In the genomic region with DNA sequence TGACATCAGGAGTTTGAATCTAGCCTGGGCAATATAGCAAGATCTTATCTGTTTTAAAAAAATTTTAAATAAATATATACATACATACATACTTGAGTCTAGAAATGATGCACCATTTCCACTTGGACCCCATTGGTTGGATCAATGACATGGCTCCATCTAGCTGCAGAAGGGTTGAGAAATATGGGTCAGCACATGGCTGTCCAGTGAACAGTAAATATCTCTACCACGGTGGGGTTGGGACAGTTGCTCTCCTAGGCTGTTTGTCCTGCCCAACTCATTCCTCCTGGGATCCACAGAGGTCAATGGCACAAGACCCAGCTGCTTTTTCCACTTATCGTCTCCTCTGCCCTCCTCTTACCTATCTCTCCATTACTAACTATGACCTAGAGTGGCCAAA, we compare ENCODE assay signal across 18 cellular contexts. TPM values are rescaled to one million over a fixed set of nuclear protein-coding genes. Genes with fewer than 3 reads are reported as not detected.
DNase-seq lines count a peak whose midpoint lies in the region; ATAC-seq, FAIRE-seq and TF ChIP-seq lines count a peak whose summit lies in the region.
"Had no signal": no experiment of that assay in that cellular context is flagged by ENCODE, and none has a peak within 500 bp of the region (broad histone marks: within the 10 kb centered on the region; RNA-seq: fewer than 3 reads in every experiment).

No MANE protein-coding gene starts in this region.

- 0 out of 2 replicates have a peak, but pooled peaks have one; percentile 23 for TF ChIP-seq CTCF in HepG2 (CRISPR knock-in tag; IDR thresholded peaks at IDR 0.05)
- no peak for TF ChIP-seq CTCF in right lobe of liver (IDR thresholded peaks at IDR 0.05)
- TF ChIP-seq CTCF in K562 (IDR thresholded peaks at IDR 0.05 in 2 of 3, conservative IDR thresholded peaks at IDR 0.05 in 1 of 3; ENCODE audit: insufficient read depth in 2 of 3, low read depth in 1 of 3, low read length in 3 of 3), result 0 out of 6 replicates have a peak, but pooled peaks of 1 of the 3 experiments have one; percentile 10
- no peak for TF ChIP-seq CTCF in osteoblast (IDR thresholded peaks at IDR 0.05; ENCODE audit: extremely low read depth, low read depth, low read length)

- 47% methylated on average over 2 of the region's 2 CpGs for WGBS in HepG2 (ENCODE audit: low lambda C conversion rate)
- WGBS in right lobe of liver (ENCODE audit: insufficient coverage, low coverage, low lambda C conversion rate, missing lambda C conversion rate), result 66% methylated on average over 2 of the region's 2 CpGs
- WGBS in K562 (ENCODE audit: insufficient coverage, low coverage, missing lambda C conversion rate), result 18% methylated on average over 2 of the region's 2 CpGs

- ATAC-seq in HepG2 (peak; percentile 56), right lobe of liver (no peak), K562 (peak; percentile 49; the same call in 1 of the 3 replicates), GM21423 (IDR thresholded peaks at IDR 0.05; ENCODE audit: unreplicated experiment) (no peak)

- in situ Hi-C loops in HepG2 (cut with HindIII; ENCODE audit: extremely low pct_ligation_motif_present, low pct_unique_long_range_greater_than_20kb) (no loop called here), K562 (cut with MboI) (no loop called here)

- BruUV-seq in HepG2 (replicated peaks; lab: Mats Ljungman, UMichigan) (no TSS peak), K562 (replicated peaks; lab: Mats Ljungman, UMichigan) (no TSS peak)

- H4K20me1 ChIP-seq in HepG2 (ENCODE audit: insufficient read depth, low read length), result no peaks in the 10 kb centered on the region
- H4K20me1 ChIP-seq in K562 (replicated peaks; ENCODE audit: control insufficient read depth, insufficient read depth, low read length), result no peaks in the 10 kb centered on the region
- H4K20me1 ChIP-seq in osteoblast (ENCODE audit: insufficient read depth, low read length), result no peaks in the 10 kb centered on the region
- H4K20me1 ChIP-seq: BLaER1 treated with 17β-estradiol and CSF1 and Interleukin-3, amounts not matched to agents 10 nM and 100 nM had no signal

- H3K4me3 ChIP-seq in HepG2 (replicated peaks in 1 of 3; ENCODE audit: insufficient read depth in 1 of 3, low read depth in 2 of 3, low read length in 3 of 3), result no peak overlapping the region
- H3K4me3 ChIP-seq in right lobe of liver, result no peak overlapping the region
- no peak overlapping the region for H3K4me3 ChIP-seq in K562
- H3K4me3 ChIP-seq in osteoblast (ENCODE audit: insufficient read depth, low read length), result no peak overlapping the region
- H3K4me3 ChIP-seq: BLaER1 treated with 17β-estradiol and CSF1 and Interleukin-3, amounts not matched to agents 10 nM and 100 nM; GM23248 had no signal

- H3K9me3 ChIP-seq in HepG2 (ENCODE audit: low read length), result no peaks in the 10 kb centered on the region
- no peaks in the 10 kb centered on the region for H3K9me3 ChIP-seq in right lobe of liver
- no peaks in the 10 kb centered on the region for H3K9me3 ChIP-seq in K562 (replicated peaks; ENCODE audit: control insufficient read depth, insufficient read depth, low read depth, low read length)
- no peaks in the 10 kb centered on the region for H3K9me3 ChIP-seq in osteoblast (ENCODE audit: low read depth, low read length)
- H3K9me3 ChIP-seq: BLaER1 treated with 17β-estradiol and CSF1 and Interleukin-3, amounts not matched to agents 10 nM and 100 nM had no signal

- TF ChIP-seq POLR2A in HepG2 (IDR thresholded peaks at IDR 0.05; ENCODE audit: insufficient read depth in 1 of 2, low read depth in 2 of 2, low read length in 2 of 2) (no peak), right lobe of liver (IDR thresholded peaks at IDR 0.05) (no peak), K562 (conservative IDR thresholded peaks at IDR 0.05) (no peak)

- H3K36me3 ChIP-seq in HepG2 (replicated peaks in 1 of 2; ENCODE audit: control insufficient read depth in 1 of 2, insufficient read depth in 2 of 2, low read length in 2 of 2) (peaks cover 0 to 11% of the 10 kb centered on the region in 2 experiments; a peak in 2 of 5 replicates), right lobe of liver (no peaks in the 10 kb centered on the region), K562 (ENCODE audit: control insufficient read depth, insufficient read depth, low read length) (no peaks in the 10 kb centered on the region; the same call in 2 of the 3 replicates), osteoblast (ENCODE audit: insufficient read depth, low read length) (no peaks in the 10 kb centered on the region)
- H3K36me3 ChIP-seq: BLaER1 treated with 17β-estradiol and CSF1 and Interleukin-3, amounts not matched to agents 10 nM and 100 nM had no signal

- H3K9ac ChIP-seq in HepG2 (ENCODE audit: insufficient read depth, low read depth, low read length) (no peak overlapping the region), K562 (ENCODE audit: insufficient read depth in 1 of 2, low read depth in 2 of 2, low read length in 2 of 2) (no peak overlapping the region)
- H3K9ac ChIP-seq: BLaER1 treated with 17β-estradiol and CSF1 and Interleukin-3, amounts not matched to agents 10 nM and 100 nM; GM23248 had no signal

- H3K4me1 ChIP-seq in HepG2 (ENCODE audit: insufficient read depth, low read length) (peaks cover 13% of the 10 kb centered on the region), right lobe of liver (no peaks in the 10 kb centered on the region), K562 (replicated peaks in 1 of 2; ENCODE audit: control insufficient read depth in 2 of 2, insufficient read depth in 2 of 2, low read length in 2 of 2) (no peaks in the 10 kb centered on the region), osteoblast (ENCODE audit: insufficient read depth, low read length) (peaks cover 9% of the 10 kb centered on the region)

- H2AFZ ChIP-seq in HepG2 (ENCODE audit: low read length), result no peak overlapping the region
- H2AFZ ChIP-seq in K562 (ENCODE audit: low read depth, low read length), result no peak overlapping the region
- H2AFZ ChIP-seq in osteoblast (ENCODE audit: low read length), result no peak overlapping the region
- H2AFZ ChIP-seq: GM23248 had no signal

- FAIRE-seq in HepG2 (lab: Jason Lieb, UNC) (no peak), K562 (lab: Jason Lieb, UNC) (no peak)

- DNase-seq in HepG2 (ENCODE audit: low spot score) (no peak), right lobe of liver (no peak), K562 (ENCODE audit: extremely low read depth in 1 of 4, low spot score in 3 of 4) (peak in 1 of 4 experiments; percentile 15), osteoblast (ENCODE audit: insufficient read length, low spot score, missing footprints) (no peak), NCI-H82 treated with DMSO at 0.1 percent for 48 hours (lab: John Stamatoyannopoulos, UW; ENCODE audit: unreplicated experiment) (no peak), NCI-H526 treated with DMSO at 0.1 percent for 48 hours (lab: John Stamatoyannopoulos, UW) (no peak)
- DNase-seq: CD4-positive, alpha-beta memory T cell; DMS153; GM23248; H9; NCI-H1694; NCI-H2081; NCI-H2171 treated with DMSO at 0.1 percent for 48 hours; NCI-H446 treated with DMSO at 0.1 percent for 48 hours; SIG-M5 had no signal

- POLR2A ChIA-PET in HepG2 (lab: Yijun Ruan, JAX) (no interaction called here), K562 (lab: Yijun Ruan, JAX) (interaction anchor here (1.1 to 1.5 kb wide), 2 partner anchors 13 to 15 kb away, joined by 3 to 10 read pairs; no protein-coding TSS in a partner anchor)

- TF ChIP-seq RAD21 in HepG2 (CRISPR knock-in tag; IDR thresholded peaks at IDR 0.05) (no peak), K562 (CRISPR knock-in tag; conservative IDR thresholded peaks at IDR 0.05 in 1 of 2, IDR thresholded peaks at IDR 0.05 in 1 of 2) (peak in 1 of 2 experiments; percentile 27; a peak in 2 of 4 replicates)

- no peaks in the 10 kb centered on the region for H3K9me1 ChIP-seq in K562 (ENCODE audit: control insufficient read depth, insufficient read depth, low read length)

- H3K27ac ChIP-seq in HepG2 (ENCODE audit: extremely low read length, insufficient read depth, low read length) (no peak overlapping the region), right lobe of liver (no peak overlapping the region), K562 (ENCODE audit: extremely low read depth, low read depth, low read length) (no peak overlapping the region), osteoblast (ENCODE audit: low read depth, low read length) (no peak overlapping the region)
- H3K27ac ChIP-seq: BLaER1 treated with 17β-estradiol and CSF1 and Interleukin-3, amounts not matched to agents 10 nM and 100 nM; GM23248; RWPE1 had no signal

- H3K4me2 ChIP-seq in HepG2 (ENCODE audit: low read depth, low read length) (no peak overlapping the region), K562 (ENCODE audit: insufficient read depth, low read length) (no peak overlapping the region), osteoblast (ENCODE audit: insufficient read depth, low read length) (peak overlapping the region; percentile 24)
- H3K4me2 ChIP-seq: BLaER1 treated with 17β-estradiol and CSF1 and Interleukin-3, amounts not matched to agents 10 nM and 100 nM had no signal

- H3K27me3 ChIP-seq in HepG2 (ENCODE audit: control insufficient read depth in 1 of 2, insufficient read depth in 2 of 2, low read length in 2 of 2) (no peaks in the 10 kb centered on the region), right lobe of liver (no peaks in the 10 kb centered on the region), K562 (ENCODE audit: control insufficient read depth in 2 of 2, insufficient read depth in 2 of 2, low read length in 2 of 2) (no peaks in the 10 kb centered on the region), osteoblast (ENCODE audit: insufficient read depth, low read length) (no peaks in the 10 kb centered on the region)
- H3K27me3 ChIP-seq: BLaER1 treated with 17β-estradiol and CSF1 and Interleukin-3, amounts not matched to agents 10 nM and 100 nM had no signal

- intact Hi-C loops in HepG2 (cut with micrococcal nuclease; ENCODE audit: unreplicated experiment) (no loop called here), right lobe of liver (cut with DNase I) (no loop called here), K562 (cut with micrococcal nuclease) (loop anchor here (1.0 kb wide), 1 partner anchor 30 kb away; no protein-coding TSS in a partner anchor)

- H3K79me2 ChIP-seq in HepG2 (ENCODE audit: insufficient read depth, low read length) (no peaks in the 10 kb centered on the region), K562 (ENCODE audit: control insufficient read depth, insufficient read depth, low read length) (no peaks in the 10 kb centered on the region), osteoblast (ENCODE audit: insufficient read depth, low read length) (no peaks in the 10 kb centered on the region)

- no peak for TF ChIP-seq EP300 in HepG2 (IDR thresholded peaks at IDR 0.05; ENCODE audit: low read depth in 2 of 2, low read length in 2 of 2)
- TF ChIP-seq EP300 in HepG2 (CRISPR knock-in tag; IDR thresholded peaks at IDR 0.05; ENCODE audit: borderline replicate concordance), result no peak
- TF ChIP-seq EP300 in K562 (IDR thresholded peaks at IDR 0.05; ENCODE audit: low read length), result no peak

- CTCF ChIA-PET in HepG2 (lab: Yijun Ruan, JAX; ENCODE audit: low intra/inter-chr PET ratio, low total read pairs), result no interaction called here
- CTCF ChIA-PET in K562 (lab: Yijun Ruan, JAX; ENCODE audit: low intra/inter-chr PET ratio), result interaction anchor here (0.5 kb wide), 1 partner anchor 210 kb away, joined by 3 read pairs; no protein-coding TSS in a partner anchor

RNA-seq across cellular contexts. Expression of a gene that starts 23.6 kb away (rescaled TPM):
- total RNA-seq in HepG2 (2016; rRNA removed; fragmentation: Illumina TruSeq; extraction: Trizol), result 4.8 and 8.6 TPM in 2 replicates
- total RNA-seq in HepG2 (2016; cell fraction: cytosol; rRNA removed; fragmentation: Illumina TruSeq; extraction: Trizol; ENCODE audit: low read depth), result 3.3 and 4.8 TPM in 2 replicates
- total RNA-seq in HepG2 (2016; cell fraction: insoluble cytoplasmic fraction; rRNA removed; fragmentation: Illumina TruSeq; extraction: Trizol), result 4.6 and 7.6 TPM in 2 replicates
- total RNA-seq in HepG2 (2016; cell fraction: membrane; rRNA removed; fragmentation: Illumina TruSeq; extraction: Trizol), result 3.6 and 3.9 TPM in 2 replicates
- total RNA-seq in HepG2 (2016; cell fraction: nucleus; rRNA removed; fragmentation: Illumina TruSeq; extraction: Trizol), result 12.0 and 12.8 TPM in 2 replicates
- 15.4 and 15.8 TPM in 2 replicates for polyA plus RNA-seq in HepG2 (2011; rRNA removed)
- 5.2 and 5.8 TPM in 2 replicates for polyA plus RNA-seq in HepG2 (2011; cell fraction: cytosol; rRNA removed)
- 49.9 and 50.8 TPM in 2 replicates for polyA plus RNA-seq in HepG2 (2011; cell fraction: nucleus; rRNA removed)
- polyA plus RNA-seq in HepG2 (2012), result 7.8 and 9.0 TPM in 2 replicates
- 0.53 and 0.76 TPM in 2 replicates for polyA plus RNA-seq in HepG2 (2016; cell fraction: cytosol; fragmentation: Illumina TruSeq; extraction: Trizol; ENCODE audit: low read depth)
- 4.0 and 7.4 TPM in 2 replicates for polyA plus RNA-seq in HepG2 (2016; cell fraction: insoluble cytoplasmic fraction; fragmentation: Illumina TruSeq; extraction: Trizol; ENCODE audit: low read depth)
- 1.5 TPM in 2 replicates for polyA plus RNA-seq in HepG2 (2016; cell fraction: membrane; fragmentation: Illumina TruSeq; extraction: Trizol; ENCODE audit: low read depth)
- polyA plus RNA-seq in HepG2 (2016; cell fraction: nucleus; fragmentation: Illumina TruSeq; extraction: Trizol; ENCODE audit: insufficient read depth, low read depth), result 35.8 and 36.7 TPM in 2 replicates
- 14.0 and 15.2 TPM in 2 replicates for polyA minus RNA-seq in HepG2 (2011; rRNA and poly(A)+ RNA removed; ENCODE audit: low replicate concordance)
- 4.4 and 6.2 TPM in 2 replicates for polyA minus RNA-seq in HepG2 (2011; cell fraction: cytosol; rRNA and poly(A)+ RNA removed)
- 22.7 and 29.6 TPM in 2 replicates for polyA minus RNA-seq in HepG2 (2011; cell fraction: nucleus; rRNA and poly(A)+ RNA removed)
- 1 to 10 TPM; 1.9 to 4.1 (median 3.0) TPM for total RNA-seq in right lobe of liver
- 52.8 and 57.1 TPM in 2 replicates for total RNA-seq in K562 (2011; cell fraction: chromatin; rRNA removed; ENCODE audit: low replicate concordance)
- total RNA-seq in K562 (2011; cell fraction: nucleolus; rRNA removed), result 21.8 and 23.4 TPM in 2 replicates
- 31.3 and 43.5 TPM in 2 replicates for total RNA-seq in K562 (2011; cell fraction: nucleoplasm; rRNA removed)
- total RNA-seq in K562 (2014; rRNA removed), result 2.1 and 2.5 TPM in 2 replicates
- total RNA-seq in K562 (2014; rRNA removed; fragmentation: Illumina TruSeq; extraction: Trizol), result 2.9 and 4.0 TPM in 2 replicates
- 1.7 and 2.2 TPM in 2 replicates for total RNA-seq in K562 (2015; rRNA removed; fragmentation: Illumina TruSeq; extraction: Trizol)
- total RNA-seq in K562 (2021), result 4.3 and 5.7 TPM in 2 replicates
- polyA plus RNA-seq in K562 (2011; rRNA removed), result 3.7 and 6.6 TPM in 2 replicates
- 2.3 and 4.4 TPM in 2 replicates for polyA plus RNA-seq in K562 (2011; cell fraction: cytosol; rRNA removed)
- polyA plus RNA-seq in K562 (2011; cell fraction: nucleus; rRNA removed), result 20.3 and 22.6 TPM in 2 replicates
- polyA plus RNA-seq in K562 (2012), result 2.3 and 6.1 TPM in 2 replicates
- polyA plus RNA-seq in K562 (2014; fragmentation: Illumina TruSeq; extraction: Trizol), result 3.6 and 5.1 TPM in 2 replicates
- polyA plus RNA-seq in K562 (2014; fragmentation: Nextera tagmentation; extraction: Ambion mirVana), result 1 to 10 TPM in 1 of 2 experiments, under 1 TPM in 1; 0.76 to 1.3 TPM
- polyA plus RNA-seq in K562 (2014; rRNA removed), result 5.9 and 6.2 TPM in 2 replicates
- polyA minus RNA-seq in K562 (2011; rRNA and poly(A)+ RNA removed), result 3.1 and 5.2 TPM in 2 replicates
- polyA minus RNA-seq in K562 (2011; cell fraction: cytosol; rRNA and poly(A)+ RNA removed), result 0.86 and 5.0 TPM in 2 replicates
- 5.9 and 8.3 TPM in 2 replicates for polyA minus RNA-seq in K562 (2011; cell fraction: nucleus; rRNA and poly(A)+ RNA removed)
- 0.59 and 1.1 TPM in 2 replicates for total RNA-seq in osteoblast

RNA-seq across cellular contexts. Expression of a gene that starts 43.4 kb away (rescaled TPM):
- 18.7 and 30.0 TPM in 2 replicates for total RNA-seq in HepG2 (2016; rRNA removed; fragmentation: Illumina TruSeq; extraction: Trizol)
- 23.7 and 27.0 TPM in 2 replicates for total RNA-seq in HepG2 (2016; cell fraction: cytosol; rRNA removed; fragmentation: Illumina TruSeq; extraction: Trizol; ENCODE audit: low read depth)
- 19.2 and 31.7 TPM in 2 replicates for total RNA-seq in HepG2 (2016; cell fraction: insoluble cytoplasmic fraction; rRNA removed; fragmentation: Illumina TruSeq; extraction: Trizol)
- total RNA-seq in HepG2 (2016; cell fraction: membrane; rRNA removed; fragmentation: Illumina TruSeq; extraction: Trizol), result 32.7 and 35.6 TPM in 2 replicates
- 30.3 and 31.6 TPM in 2 replicates for total RNA-seq in HepG2 (2016; cell fraction: nucleus; rRNA removed; fragmentation: Illumina TruSeq; extraction: Trizol)
- 43.5 and 53.6 TPM in 2 replicates for polyA plus RNA-seq in HepG2 (2011; rRNA removed)
- 27.5 and 43.0 TPM in 2 replicates for polyA plus RNA-seq in HepG2 (2011; cell fraction: cytosol; rRNA removed)
- 107 and 111 TPM in 2 replicates for polyA plus RNA-seq in HepG2 (2011; cell fraction: nucleus; rRNA removed)
- polyA plus RNA-seq in HepG2 (2012), result 25.2 and 35.2 TPM in 2 replicates
- polyA plus RNA-seq in HepG2 (2016; cell fraction: cytosol; fragmentation: Illumina TruSeq; extraction: Trizol; ENCODE audit: low read depth), result 24.8 and 31.5 TPM in 2 replicates
- polyA plus RNA-seq in HepG2 (2016; cell fraction: insoluble cytoplasmic fraction; fragmentation: Illumina TruSeq; extraction: Trizol; ENCODE audit: low read depth), result 17.9 and 20.6 TPM in 2 replicates
- polyA plus RNA-seq in HepG2 (2016; cell fraction: membrane; fragmentation: Illumina TruSeq; extraction: Trizol; ENCODE audit: low read depth), result 29.8 and 32.1 TPM in 2 replicates
- polyA plus RNA-seq in HepG2 (2016; cell fraction: nucleus; fragmentation: Illumina TruSeq; extraction: Trizol; ENCODE audit: insufficient read depth, low read depth), result 61.7 and 63.3 TPM in 2 replicates
- 16.6 and 25.0 TPM in 2 replicates for polyA minus RNA-seq in HepG2 (2011; rRNA and poly(A)+ RNA removed; ENCODE audit: low replicate concordance)
- polyA minus RNA-seq in HepG2 (2011; cell fraction: cytosol; rRNA and poly(A)+ RNA removed), result 19.3 and 21.0 TPM in 2 replicates
- polyA minus RNA-seq in HepG2 (2011; cell fraction: nucleus; rRNA and poly(A)+ RNA removed), result 10.9 and 17.5 TPM in 2 replicates
- total RNA-seq in right lobe of liver, result 10 to 100 TPM; 12.7 to 16.0 (median 13.8) TPM
- 34.6 and 42.7 TPM in 2 replicates for total RNA-seq in K562 (2011; cell fraction: chromatin; rRNA removed; ENCODE audit: low replicate concordance)
- 39.7 and 40.9 TPM in 2 replicates for total RNA-seq in K562 (2011; cell fraction: nucleolus; rRNA removed)
- 44.7 and 64.3 TPM in 2 replicates for total RNA-seq in K562 (2011; cell fraction: nucleoplasm; rRNA removed)
- total RNA-seq in K562 (2014; rRNA removed), result 21.1 and 33.9 TPM in 2 replicates
- 24.7 and 25.8 TPM in 2 replicates for total RNA-seq in K562 (2014; rRNA removed; fragmentation: Illumina TruSeq; extraction: Trizol)
- 20.9 and 22.1 TPM in 2 replicates for total RNA-seq in K562 (2015; rRNA removed; fragmentation: Illumina TruSeq; extraction: Trizol)
- total RNA-seq in K562 (2021), result 24.6 and 25.1 TPM in 2 replicates
- 48.1 and 53.4 TPM in 2 replicates for polyA plus RNA-seq in K562 (2011; rRNA removed)
- polyA plus RNA-seq in K562 (2011; cell fraction: cytosol; rRNA removed), result 45.7 and 51.0 TPM in 2 replicates
- polyA plus RNA-seq in K562 (2011; cell fraction: nucleus; rRNA removed), result 104 and 138 TPM in 2 replicates
- 19.2 and 29.0 TPM in 2 replicates for polyA plus RNA-seq in K562 (2012)
- polyA plus RNA-seq in K562 (2014; fragmentation: Illumina TruSeq; extraction: Trizol), result 23.3 and 26.6 TPM in 2 replicates
- 10 to 100 TPM; 23.6 to 30.6 TPM for polyA plus RNA-seq in K562 (2014; fragmentation: Nextera tagmentation; extraction: Ambion mirVana)
- 38.0 and 56.9 TPM in 2 replicates for polyA plus RNA-seq in K562 (2014; rRNA removed)
- polyA minus RNA-seq in K562 (2011; rRNA and poly(A)+ RNA removed), result 26.3 and 29.4 TPM in 2 replicates
- 14.8 and 17.8 TPM in 2 replicates for polyA minus RNA-seq in K562 (2011; cell fraction: cytosol; rRNA and poly(A)+ RNA removed)
- polyA minus RNA-seq in K562 (2011; cell fraction: nucleus; rRNA and poly(A)+ RNA removed), result 12.9 and 15.8 TPM in 2 replicates
- 15.3 and 16.3 TPM in 2 replicates for total RNA-seq in osteoblast

Comparison
In these comparisons a context has a peak if more than half of its experiments do, and no peak if none do; other contexts are left out.
1. ATAC-seq: peak in HepG2 (single experiment) and K562 (single experiment); none in right lobe of liver (0 of 4) and GM21423 (single experiment).